In genomic region chr7:123624527-123625183, GRCh38 we compare ENCODE assay signal across 8 cellular contexts. TPM values are rescaled to one million over a fixed set of nuclear protein-coding genes. Genes with fewer than 3 reads are reported as not detected.
A peak's percentile ranks its signal among the peaks of the same experiment; 100 is the strongest.
DNase-seq lines count a peak whose midpoint lies in the region; ATAC-seq and TF ChIP-seq lines count a peak whose summit lies in the region.

No MANE protein-coding gene starts in this region.

- H3K4me3 ChIP-seq in Jurkat, Clone E6-1 (ENCODE audit: low read length) = no peak overlapping the region
- no peak overlapping the region for H3K4me3 ChIP-seq in epithelial cell of esophagus (ENCODE audit: low read length)

- intact Hi-C loops in sciatic nerve (cut with DNase I) = no loop called here

- peak; percentile 62 for TF ChIP-seq CTCF in epithelial cell of esophagus (IDR thresholded peaks at IDR 0.05; ENCODE audit: insufficient read depth, low read depth, low read length, missing control alignments)

- DNase-seq in ELR (ENCODE audit: low read depth) (peak; percentile 36), epithelial cell of esophagus (ENCODE audit: low read depth) (peak; percentile 63), sciatic nerve (ENCODE audit: low spot score) (peak; percentile 60), T1000 (lab: John Stamatoyannopoulos, UW) (no peak), MV-4-11 (lab: John Stamatoyannopoulos, UW) (no peak)
- DNase-seq in Jurkat, Clone E6-1 (ENCODE audit: low read depth, low spot score) = peak; percentile 60
- peak; percentile 52 for DNase-seq in activated CD4-positive, alpha-beta T cell treated with anti-CD3 and anti-CD28 coated beads, Interleukin-2, amount 50 U/mL, for 1 hour

- ATAC-seq in GM21717 (IDR thresholded peaks at IDR 0.05; ENCODE audit: unreplicated experiment) (peak; percentile 94), sciatic nerve (no peak)

RNA-seq across cellular contexts. Expression of gene ASB15, which starts 23.0 kb away (rescaled TPM):
- polyA plus RNA-seq in Jurkat, Clone E6-1 (2012; ENCODE audit: insufficient read depth, insufficient read length) = not detected
- total RNA-seq in sciatic nerve = not detected

RNA-seq across cellular contexts. Expression of gene LMOD2, which starts 31.0 kb away (rescaled TPM):
- not detected for polyA plus RNA-seq in Jurkat, Clone E6-1 (2012; ENCODE audit: insufficient read depth, insufficient read length)
- not detected for total RNA-seq in sciatic nerve

Comparison
In these comparisons a context has a peak if more than half of its experiments do, and no peak if none do; other contexts are left out.
1. DNase-seq: peak in ELR (single experiment), Jurkat, Clone E6-1 (single experiment), activated CD4-positive, alpha-beta T cell treated with anti-CD3 and anti-CD28 coated beads, Interleukin-2, amount 50 U/mL, for 1 hour (single experiment), epithelial cell of esophagus (single experiment) and sciatic nerve (single experiment); none in T1000 (single experiment) and MV-4-11 (single experiment).